Comparison of ENCODE assay signal across 22 cellular contexts in genomic region chr11:70954471-70954870, GRCh38.
DNase-seq lines count a peak whose midpoint lies in the region; ATAC-seq, FAIRE-seq and TF ChIP-seq lines count a peak whose summit lies in the region.
"Had no signal": no experiment of that assay in that cellular context is flagged by ENCODE, and none has a peak within 500 bp of the region (broad histone marks: within the 10 kb centered on the region; RNA-seq: fewer than 3 reads in every experiment).

No MANE protein-coding gene starts in this region.

- TF ChIP-seq CTCF in right atrium auricular region (IDR thresholded peaks at IDR 0.05) (no peak), HepG2 (CRISPR knock-in tag; IDR thresholded peaks at IDR 0.05) (no peak), thyroid gland (IDR thresholded peaks at IDR 0.05) (no peak), GM10266 (IDR thresholded peaks at IDR 0.05; ENCODE audit: control insufficient read depth, insufficient read depth, low read depth, missing control alignments) (no peak)

- peak; percentile 74 for ATAC-seq in Right ventricle myocardium inferior
- no peak for ATAC-seq in HepG2

- H3K27ac ChIP-seq in right atrium auricular region (no peak overlapping the region), HepG2 (ENCODE audit: extremely low read length, insufficient read depth, low read length) (no peak overlapping the region), thyroid gland (peak overlapping the region; percentile 13 to 46 (median 22))
- H3K27ac ChIP-seq: 22Rv1, BLaER1, GM23248 had no signal

- H3K36me3 ChIP-seq in right atrium auricular region (no peaks in the 10 kb centered on the region), HepG2 (replicated peaks in 1 of 2; ENCODE audit: control insufficient read depth in 1 of 2, insufficient read depth in 2 of 2, low read length in 2 of 2) (peaks cover 8 to 28% of the 10 kb centered on the region in 2 experiments; a peak in 3 of 5 replicates), thyroid gland (no peaks in the 10 kb centered on the region)
- H3K36me3 ChIP-seq: BLaER1 had no signal

- H3K27me3 ChIP-seq in right atrium auricular region (no peaks in the 10 kb centered on the region), HepG2 (ENCODE audit: control insufficient read depth in 1 of 2, insufficient read depth in 2 of 2, low read length in 2 of 2) (no peaks in the 10 kb centered on the region), thyroid gland (no peaks in the 10 kb centered on the region)
- H3K27me3 ChIP-seq: BLaER1 had no signal

- TF ChIP-seq EP300 in HepG2 (IDR thresholded peaks at IDR 0.05; ENCODE audit: low read depth in 2 of 2, low read length in 2 of 2) (no peak), HepG2 (CRISPR knock-in tag; IDR thresholded peaks at IDR 0.05; ENCODE audit: borderline replicate concordance) (no peak)

- H3K4me1 ChIP-seq in right atrium auricular region (no peaks in the 10 kb centered on the region), HepG2 (ENCODE audit: insufficient read depth, low read length) (no peaks in the 10 kb centered on the region), thyroid gland (peaks cover 29 to 40% of the 10 kb centered on the region in 2 donors)

- CTCF ChIA-PET in HepG2 (lab: Yijun Ruan, JAX; ENCODE audit: low intra/inter-chr PET ratio, low total read pairs), result no interaction called here

- TF ChIP-seq POLR2A in HepG2 (IDR thresholded peaks at IDR 0.05; ENCODE audit: insufficient read depth in 1 of 2, low read depth in 2 of 2, low read length in 2 of 2) (no peak), thyroid gland (IDR thresholded peaks at IDR 0.05) (no peak)

- intact Hi-C loops in Right ventricle myocardium inferior (cut with DNase I) (no loop called here), HepG2 (cut with micrococcal nuclease; ENCODE audit: unreplicated experiment) (no loop called here), thyroid gland (cut with DNase I) (no loop called here)

- no peak for DNase-seq in Right ventricle myocardium inferior (ENCODE audit: missing footprints)
- DNase-seq in right atrium auricular region (ENCODE audit: low spot score), result no peak
- DNase-seq in HepG2 (ENCODE audit: low spot score), result no peak
- peak; percentile 83 to 90 for DNase-seq in thyroid gland
- no peak for DNase-seq in GM10266 (ENCODE audit: extremely low spot score)
- DNase-seq in anterior cingulate cortex (lab: John Stamatoyannopoulos, UW), result no peak
- DNase-seq: CD4-positive, alpha-beta T cell; CD8-positive, alpha-beta memory T cell; DMS 273 treated with DMSO at 0.1 percent for 48 hours; DMS79; EL; GDM1; GM23248; H7; HCEC 1CT had no signal

- H3K4me3 ChIP-seq in right atrium auricular region (no peak overlapping the region), HepG2 (replicated peaks in 1 of 3; ENCODE audit: insufficient read depth in 1 of 3, low read depth in 2 of 3, low read length in 3 of 3) (no peak overlapping the region), thyroid gland (replicated peaks in 1 of 3) (no peak overlapping the region)
- H3K4me3 ChIP-seq: BLaER1, GM23248 had no signal

- no peak for TF ChIP-seq RAD21 in HepG2 (CRISPR knock-in tag; IDR thresholded peaks at IDR 0.05)

- no peak overlapping the region for H3K9ac ChIP-seq in HepG2 (ENCODE audit: insufficient read depth, low read depth, low read length)
- H3K9ac ChIP-seq: BLaER1, GM23248 had no signal

- BruUV-seq in HepG2 (replicated peaks; lab: Mats Ljungman, UMichigan), result TSS peak; percentile 38

- 97% methylated on average over 6 of the region's 10 CpGs for WGBS in HepG2 (ENCODE audit: low lambda C conversion rate)
- 48 to 58% methylated on average over 9 to 10 of the region's 10 CpGs for WGBS in thyroid gland, 2 donors

- H3K4me2 ChIP-seq in HepG2 (ENCODE audit: low read depth, low read length), result no peak overlapping the region

- peaks cover 20% of the 10 kb centered on the region; the same call in 1 of the 2 replicates for H4K20me1 ChIP-seq in HepG2 (ENCODE audit: insufficient read depth, low read length)
- H4K20me1 ChIP-seq: BLaER1 had no signal

- H3K79me2 ChIP-seq in HepG2 (ENCODE audit: insufficient read depth, low read length), result no peaks in the 10 kb centered on the region

- no peak overlapping the region for H2AFZ ChIP-seq in HepG2 (ENCODE audit: low read length)
- H2AFZ ChIP-seq: GM23248 had no signal

- H3K9me3 ChIP-seq in right atrium auricular region (no peaks in the 10 kb centered on the region), HepG2 (ENCODE audit: low read length) (no peaks in the 10 kb centered on the region), thyroid gland (no peaks in the 10 kb centered on the region)
- H3K9me3 ChIP-seq: BLaER1 had no signal

- POLR2A ChIA-PET in HepG2 (lab: Yijun Ruan, JAX), result no interaction called here

- FAIRE-seq in HepG2 (lab: Jason Lieb, UNC), result no peak
- FAIRE-seq: A204.1, D721Med, GM12891, GM18507, H1 had no signal

- in situ Hi-C loops in HepG2 (cut with HindIII; ENCODE audit: extremely low pct_ligation_motif_present, low pct_unique_long_range_greater_than_20kb), result no loop called here

TF ChIP-seq in HepG2, 621 proteins besides CTCF, POLR2A, EP300 and RAD21 (continues in another document):
- no peak for TF ChIP-seq LCORL (IDR thresholded peaks at IDR 0.05)
- no peak for TF ChIP-seq LCORL (CRISPR knock-in tag; IDR thresholded peaks at IDR 0.05)
- no peak for TF ChIP-seq ZBTB1 (CRISPR knock-in tag; IDR thresholded peaks at IDR 0.05; ENCODE audit: borderline replicate concordance)
- no peak for TF ChIP-seq MBD4 (IDR thresholded peaks at IDR 0.05; ENCODE audit: borderline replicate concordance, low read length)
- no peak for TF ChIP-seq HMG20A (CRISPR knock-in tag; IDR thresholded peaks at IDR 0.05; ENCODE audit: borderline replicate concordance)
- TF ChIP-seq PCBP2 (optimal IDR thresholded peaks at IDR 0.05; ENCODE audit: low read depth, low read length, poor library complexity, severe bottlenecking), result no peak
- TF ChIP-seq NCOA5 (CRISPR knock-in tag; IDR thresholded peaks at IDR 0.05), result no peak
- TF ChIP-seq ZBTB3 (CRISPR knock-in tag; IDR thresholded peaks at IDR 0.05; ENCODE audit: borderline replicate concordance, low read depth), result no peak
- TF ChIP-seq, protein P1, sequence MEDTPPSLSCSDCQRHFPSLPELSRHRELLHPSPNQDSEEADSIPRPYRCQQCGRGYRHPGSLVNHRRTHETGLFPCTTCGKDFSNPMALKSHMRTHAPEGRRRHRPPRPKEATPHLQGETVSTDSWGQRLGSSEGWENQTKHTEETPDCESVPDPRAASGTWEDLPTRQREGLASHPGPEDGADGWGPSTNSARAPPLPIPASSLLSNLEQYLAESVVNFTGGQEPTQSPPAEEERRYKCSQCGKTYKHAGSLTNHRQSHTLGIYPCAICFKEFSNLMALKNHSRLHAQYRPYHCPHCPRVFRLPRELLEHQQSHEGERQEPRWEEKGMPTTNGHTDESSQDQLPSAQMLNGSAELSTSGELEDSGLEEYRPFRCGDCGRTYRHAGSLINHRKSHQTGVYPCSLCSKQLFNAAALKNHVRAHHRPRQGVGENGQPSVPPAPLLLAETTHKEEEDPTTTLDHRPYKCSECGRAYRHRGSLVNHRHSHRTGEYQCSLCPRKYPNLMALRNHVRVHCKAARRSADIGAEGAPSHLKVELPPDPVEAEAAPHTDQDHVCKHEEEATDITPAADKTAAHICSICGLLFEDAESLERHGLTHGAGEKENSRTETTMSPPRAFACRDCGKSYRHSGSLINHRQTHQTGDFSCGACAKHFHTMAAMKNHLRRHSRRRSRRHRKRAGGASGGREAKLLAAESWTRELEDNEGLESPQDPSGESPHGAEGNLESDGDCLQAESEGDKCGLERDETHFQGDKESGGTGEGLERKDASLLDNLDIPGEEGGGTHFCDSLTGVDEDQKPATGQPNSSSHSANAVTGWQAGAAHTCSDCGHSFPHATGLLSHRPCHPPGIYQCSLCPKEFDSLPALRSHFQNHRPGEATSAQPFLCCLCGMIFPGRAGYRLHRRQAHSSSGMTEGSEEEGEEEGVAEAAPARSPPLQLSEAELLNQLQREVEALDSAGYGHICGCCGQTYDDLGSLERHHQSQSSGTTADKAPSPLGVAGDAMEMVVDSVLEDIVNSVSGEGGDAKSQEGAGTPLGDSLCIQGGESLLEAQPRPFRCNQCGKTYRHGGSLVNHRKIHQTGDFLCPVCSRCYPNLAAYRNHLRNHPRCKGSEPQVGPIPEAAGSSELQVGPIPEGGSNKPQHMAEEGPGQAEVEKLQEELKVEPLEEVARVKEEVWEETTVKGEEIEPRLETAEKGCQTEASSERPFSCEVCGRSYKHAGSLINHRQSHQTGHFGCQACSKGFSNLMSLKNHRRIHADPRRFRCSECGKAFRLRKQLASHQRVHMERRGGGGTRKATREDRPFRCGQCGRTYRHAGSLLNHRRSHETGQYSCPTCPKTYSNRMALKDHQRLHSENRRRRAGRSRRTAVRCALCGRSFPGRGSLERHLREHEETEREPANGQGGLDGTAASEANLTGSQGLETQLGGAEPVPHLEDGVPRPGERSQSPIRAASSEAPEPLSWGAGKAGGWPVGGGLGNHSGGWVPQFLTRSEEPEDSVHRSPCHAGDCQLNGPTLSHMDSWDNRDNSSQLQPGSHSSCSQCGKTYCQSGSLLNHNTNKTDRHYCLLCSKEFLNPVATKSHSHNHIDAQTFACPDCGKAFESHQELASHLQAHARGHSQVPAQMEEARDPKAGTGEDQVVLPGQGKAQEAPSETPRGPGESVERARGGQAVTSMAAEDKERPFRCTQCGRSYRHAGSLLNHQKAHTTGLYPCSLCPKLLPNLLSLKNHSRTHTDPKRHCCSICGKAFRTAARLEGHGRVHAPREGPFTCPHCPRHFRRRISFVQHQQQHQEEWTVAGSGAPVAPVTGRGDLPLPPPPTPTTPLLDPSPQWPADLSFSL (CRISPR knock-in tag; IDR thresholded peaks at IDR 0.05), result no peak
- no peak for TF ChIP-seq PHF21A (CRISPR knock-in tag; IDR thresholded peaks at IDR 0.05)
- TF ChIP-seq POGZ (CRISPR knock-in tag; IDR thresholded peaks at IDR 0.05), result no peak
- TF ChIP-seq ZNF83 (CRISPR knock-in tag; IDR thresholded peaks at IDR 0.05; ENCODE audit: borderline replicate concordance), result no peak
- no peak for TF ChIP-seq CREB3 (CRISPR knock-in tag; IDR thresholded peaks at IDR 0.05)
- no peak for TF ChIP-seq STAT5B (CRISPR knock-in tag; IDR thresholded peaks at IDR 0.05)
- TF ChIP-seq IKZF1 (IDR thresholded peaks at IDR 0.05), result no peak

Comparison
In these comparisons a context has a peak if more than half of its experiments do, and no peak if none do; other contexts are left out.
1. DNase-seq: peak in thyroid gland (2 of 2); none in Right ventricle myocardium inferior (single experiment), right atrium auricular region (single experiment), HepG2 (single experiment), GM10266 (single experiment) and anterior cingulate cortex (0 of 58).
2. H3K27ac ChIP-seq: peak in thyroid gland (3 of 3); none in right atrium auricular region (0 of 2) and HepG2 (single experiment).